Comparison of ENCODE assay signal across 13 cellular contexts in the genomic region with DNA sequence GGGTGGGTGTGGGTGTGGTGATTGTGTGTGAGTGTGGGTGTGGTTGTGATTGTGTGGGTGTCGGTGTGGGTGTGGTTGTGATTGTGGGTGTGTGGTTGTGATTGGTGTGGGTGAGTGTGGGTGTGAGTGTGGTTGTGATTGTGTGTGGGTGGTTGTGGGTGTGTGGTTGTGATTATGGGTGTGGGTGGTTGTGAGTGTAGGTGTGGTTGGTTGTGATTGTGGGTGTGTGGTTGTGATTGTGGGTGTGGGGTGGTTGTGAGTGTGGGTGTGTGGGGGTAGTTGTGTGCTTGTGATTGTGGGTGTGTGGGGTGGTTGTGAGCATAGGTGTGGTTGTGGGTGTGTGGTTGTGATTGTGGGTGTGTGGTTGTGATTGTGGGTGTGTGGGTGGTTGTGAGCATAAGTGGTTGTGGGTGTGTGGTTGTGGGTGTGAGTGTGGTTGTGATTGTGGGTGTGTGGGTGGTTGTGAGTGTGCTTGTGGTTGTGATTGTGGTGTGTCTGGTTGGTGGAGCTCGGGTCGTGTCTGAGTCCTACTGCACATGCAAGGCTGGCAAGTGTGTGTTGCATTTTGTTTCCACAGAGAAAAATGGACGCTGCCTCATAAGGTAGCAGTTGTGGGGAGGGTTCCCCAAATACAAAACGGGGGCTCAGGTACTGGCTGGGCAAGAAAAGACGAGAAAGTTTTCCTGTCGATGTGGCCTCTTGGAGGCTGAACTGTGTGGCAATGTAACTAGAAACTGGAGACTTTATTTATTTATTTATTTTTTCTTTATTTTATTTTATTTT.
DNase-seq lines count a peak whose midpoint lies in the region; ATAC-seq and TF ChIP-seq lines count a peak whose summit lies in the region.
"Had no signal": no experiment of that assay in that cellular context is flagged by ENCODE, and none has a peak within 500 bp of the region (broad histone marks: within the 10 kb centered on the region; RNA-seq: fewer than 3 reads in every experiment).

No MANE protein-coding gene starts in this region.

- H3K4me3 ChIP-seq in breast epithelium (no peak overlapping the region), fibroblast of lung (replicated peaks in 1 of 4; ENCODE audit: control extremely low read depth in 1 of 4, insufficient read depth in 1 of 4, low read depth in 3 of 4, low read length in 4 of 4) (no peak overlapping the region), thymus (ENCODE audit: low read length) (no peak overlapping the region), gastroesophageal sphincter (no peak overlapping the region)
- H3K4me3 ChIP-seq: lower lobe of right lung, suprapubic skin had no signal

- DNase-seq in MCF 10A (ENCODE audit: unreplicated experiment), result peak; percentile 20
- no peak for DNase-seq in breast epithelium (ENCODE audit: low spot score in 2 of 2)
- DNase-seq in T-helper 9 cell, result peak; percentile 8
- peak; percentile 30 to 46 for DNase-seq in fibroblast of lung (ENCODE audit: low read depth in 2 of 2)
- DNase-seq: COR-L47, Kasumi-1, lower lobe of right lung, RPMI8226 had no signal

- H3K9me3 ChIP-seq in breast epithelium, result no peaks in the 10 kb centered on the region
- no peaks in the 10 kb centered on the region for H3K9me3 ChIP-seq in fibroblast of lung (ENCODE audit: control insufficient read depth, insufficient read depth, low read depth, low read length)
- no peaks in the 10 kb centered on the region for H3K9me3 ChIP-seq in thymus (ENCODE audit: control insufficient read depth)
- no peaks in the 10 kb centered on the region for H3K9me3 ChIP-seq in gastroesophageal sphincter
- H3K9me3 ChIP-seq: lower lobe of right lung, suprapubic skin had no signal

- H3K9me3 Mint-ChIP-seq in MCF 10A (ENCODE audit: unreplicated experiment), result no peaks in the 10 kb centered on the region

- ATAC-seq in gastroesophageal sphincter, result no peak
- ATAC-seq in esophagus mucosa, result no peak
- no peak for ATAC-seq in HG02610 (IDR thresholded peaks at IDR 0.05; ENCODE audit: unreplicated experiment)

- intact Hi-C loops in MCF 10A (cut with micrococcal nuclease) (no loop called here), breast epithelium (cut with DNase I; ENCODE audit: low total_unique reads) (no loop called here)

- no peaks in the 10 kb centered on the region for H3K27me3 Mint-ChIP-seq in MCF 10A (ENCODE audit: insufficient read depth, unreplicated experiment)

- POLR2A ChIA-PET in MCF 10A (lab: Yijun Ruan, JAX), result no interaction called here

- H3K36me3 ChIP-seq in breast epithelium, result no peaks in the 10 kb centered on the region
- H3K36me3 ChIP-seq in fibroblast of lung (ENCODE audit: control insufficient read depth, insufficient read depth, low read length), result no peaks in the 10 kb centered on the region
- peaks cover 4% of the 10 kb centered on the region for H3K36me3 ChIP-seq in thymus (ENCODE audit: control insufficient read depth, insufficient read depth)
- no peaks in the 10 kb centered on the region for H3K36me3 ChIP-seq in gastroesophageal sphincter
- H3K36me3 ChIP-seq: lower lobe of right lung, suprapubic skin had no signal

- H3K36me3 Mint-ChIP-seq in MCF 10A (ENCODE audit: insufficient read depth, unreplicated experiment), result peaks cover 7% of the 10 kb centered on the region

- TF ChIP-seq POLR2A in breast epithelium (IDR thresholded peaks at IDR 0.05) (no peak), gastroesophageal sphincter (IDR thresholded peaks at IDR 0.05) (no peak)

- no peak overlapping the region for H3K9ac ChIP-seq in fibroblast of lung (ENCODE audit: insufficient read depth, low read length)

- no peak for TF ChIP-seq CTCF in MCF 10A (IDR thresholded peaks at IDR 0.05; ENCODE audit: unreplicated experiment)
- TF ChIP-seq CTCF in breast epithelium (IDR thresholded peaks at IDR 0.05), result no peak
- TF ChIP-seq CTCF in fibroblast of lung (conservative IDR thresholded peaks at IDR 0.05 in 1 of 2, IDR thresholded peaks at IDR 0.05 in 1 of 2; ENCODE audit: low read depth in 1 of 2, low read length in 2 of 2), result no peak
- no peak for TF ChIP-seq CTCF in gastroesophageal sphincter (IDR thresholded peaks at IDR 0.05)

- BruUV-seq in MCF 10A (replicated peaks; lab: Mats Ljungman, UMichigan), result no TSS peak

- CTCF ChIA-PET in MCF 10A (lab: Yijun Ruan, JAX), result interaction anchor here (0.7 kb wide), 1 partner anchor 342 kb away, joined by 4 read pairs; no protein-coding TSS in a partner anchor

- H3K27me3 ChIP-seq in breast epithelium (no peaks in the 10 kb centered on the region), fibroblast of lung (ENCODE audit: control insufficient read depth, insufficient read depth, low read length) (no peaks in the 10 kb centered on the region), thymus (ENCODE audit: control insufficient read depth, insufficient read depth) (no peaks in the 10 kb centered on the region), gastroesophageal sphincter (no peaks in the 10 kb centered on the region)
- H3K27me3 ChIP-seq: suprapubic skin had no signal

- H3K79me2 ChIP-seq in fibroblast of lung (ENCODE audit: control insufficient read depth, insufficient read depth, low read length), result no peaks in the 10 kb centered on the region

- WGBS in thymus, result 90% methylated on average over 7 of the region's 7 CpGs
- WGBS in gastroesophageal sphincter (ENCODE audit: low coverage in 1 of 2), 2 donors, result 86 to 88% methylated on average over 5 to 7 of the region's 7 CpGs

- no peak overlapping the region for H3K4me3 Mint-ChIP-seq in MCF 10A (ENCODE audit: unreplicated experiment)

- no peaks in the 10 kb centered on the region for H4K20me1 ChIP-seq in fibroblast of lung (ENCODE audit: control insufficient read depth, extremely low read depth, insufficient read depth, low read length)

- H2AFZ ChIP-seq in fibroblast of lung (ENCODE audit: low read length), result no peak overlapping the region

- no peak for TF ChIP-seq EP300 in gastroesophageal sphincter (IDR thresholded peaks at IDR 0.05)

- no peak overlapping the region for H3K27ac Mint-ChIP-seq in MCF 10A (ENCODE audit: low read depth, unreplicated experiment)

- H3K27ac ChIP-seq in breast epithelium (no peak overlapping the region), fibroblast of lung (ENCODE audit: insufficient read depth, low read length) (no peak overlapping the region), thymus (ENCODE audit: low read depth) (peak overlapping the region; percentile 15), gastroesophageal sphincter (no peak overlapping the region)
- H3K27ac ChIP-seq: lower lobe of right lung, suprapubic skin had no signal

- H3K4me1 ChIP-seq in breast epithelium (no peaks in the 10 kb centered on the region), fibroblast of lung (ENCODE audit: control insufficient read depth, extremely low read depth, insufficient read depth, low read length) (no peaks in the 10 kb centered on the region), thymus (ENCODE audit: control insufficient read depth, insufficient read depth, low read length) (no peaks in the 10 kb centered on the region), gastroesophageal sphincter (no peaks in the 10 kb centered on the region)
- H3K4me1 ChIP-seq: lower lobe of right lung, suprapubic skin had no signal

- H3K4me2 ChIP-seq in fibroblast of lung (ENCODE audit: extremely low read depth, insufficient read depth, low read length), result no peak overlapping the region

- H3K4me1 Mint-ChIP-seq in MCF 10A (ENCODE audit: insufficient read depth, unreplicated experiment), result no peaks in the 10 kb centered on the region

Comparison
In these comparisons a context has a peak if more than half of its experiments do, and no peak if none do; other contexts are left out.
1. DNase-seq: peak in MCF 10A (single experiment), T-helper 9 cell (single experiment) and fibroblast of lung (2 of 2); none in breast epithelium (0 of 2).